ENCODE assay signal across 33 cellular contexts in genomic region chr3:127203024-127203423, GRCh38. TPM values are rescaled to one million over a fixed set of nuclear protein-coding genes. Genes with fewer than 3 reads are reported as not detected.
"Had no signal": no experiment of that assay in that cellular context is flagged by ENCODE, and none has a peak within 500 bp of the region (broad histone marks: within the 10 kb centered on the region; RNA-seq: fewer than 3 reads in every experiment).

No MANE protein-coding gene starts in this region.

- H3K27ac Mint-ChIP-seq: activated CD4-positive, alpha-beta memory T cell treated with anti-CD3 and anti-CD28 coated beads, Interleukin-2, amount 10 ng/mL, durations not matched to agents 7 days and 5 days; activated CD4-positive, alpha-beta T cell treated with anti-CD3 and anti-CD28 coated beads, Interleukin-2, amount 10 ng/mL, durations not matched to agents 7 days and 5 days; activated naive CD8-positive, alpha-beta T cell; activated T-helper 17 cell treated with anti-CD3 and anti-CD28 coated beads, Interleukin-2, amount 50 U/mL, for 72 hours; effector memory CD8-positive, alpha-beta T cell; WTC11 had no signal

- H3K36me3 ChIP-seq: brain microvascular endothelial cell, esophagus squamous epithelium, gastrocnemius medialis, heart left ventricle had no signal

- H3K9me3 Mint-ChIP-seq: activated CD4-positive, alpha-beta memory T cell treated with anti-CD3 and anti-CD28 coated beads, Interleukin-2, amount 10 ng/mL, durations not matched to agents 7 days and 5 days; activated CD4-positive, alpha-beta T cell treated with anti-CD3 and anti-CD28 coated beads, Interleukin-2, amount 10 ng/mL, durations not matched to agents 7 days and 5 days; effector memory CD8-positive, alpha-beta T cell had no signal

- H3K27ac ChIP-seq: brain microvascular endothelial cell, esophagus squamous epithelium, foreskin keratinocyte, gastrocnemius medialis, heart left ventricle had no signal

- ATAC-seq: activated T-cell treated with anti-CD3 and anti-CD28 coated beads, Interleukin-2, amount 50 U/mL, for 4 hours; activated T-helper 17 cell treated with anti-CD3 and anti-CD28 coated beads, Interleukin-2, amount 50 U/mL, for 72 hours; effector memory CD8-positive, alpha-beta T cell; foreskin keratinocyte; gastrocnemius medialis; heart left ventricle; WTC11 had no signal

- H3K9me3 ChIP-seq: esophagus squamous epithelium, gastrocnemius medialis had no signal

- FAIRE-seq: astrocyte, colon had no signal

- H3K4me1 ChIP-seq: esophagus squamous epithelium, foreskin keratinocyte, gastrocnemius medialis, heart left ventricle had no signal

- H3K4me3 Mint-ChIP-seq: activated CD4-positive, alpha-beta memory T cell treated with anti-CD3 and anti-CD28 coated beads, Interleukin-2, amount 10 ng/mL, durations not matched to agents 7 days and 5 days; activated CD4-positive, alpha-beta T cell treated with anti-CD3 and anti-CD28 coated beads, Interleukin-2, amount 10 ng/mL, durations not matched to agents 7 days and 5 days; activated naive CD8-positive, alpha-beta T cell; activated T-cell treated with anti-CD3 and anti-CD28 coated beads, Interleukin-2, amount 50 U/mL, for 4 hours; activated T-helper 17 cell treated with anti-CD3 and anti-CD28 coated beads, Interleukin-2, amount 50 U/mL, for 72 hours; effector memory CD8-positive, alpha-beta T cell; WTC11 had no signal

- H3K36me3 Mint-ChIP-seq: activated naive CD8-positive, alpha-beta T cell had no signal

- DNase-seq: activated CD4-positive, alpha-beta memory T cell treated with anti-CD3 and anti-CD28 coated beads, Interleukin-2, amount 10 ng/mL, durations not matched to agents 7 days and 5 days; activated CD4-positive, alpha-beta T cell treated with anti-CD3 and anti-CD28 coated beads for 1 hour; activated CD4-positive, alpha-beta T cell treated with anti-CD3 and anti-CD28 coated beads for 4 hours; activated CD4-positive, alpha-beta T cell treated with anti-CD3 and anti-CD28 coated beads, Interleukin-2, amount 10 ng/mL, durations not matched to agents 7 days and 5 days; activated CD4-positive, alpha-beta T cell treated with anti-CD3 and anti-CD28 coated beads, Interleukin-2, amount 50 U/mL, for 4 hours; activated CD8-positive, alpha-beta memory T cell treated with anti-CD3 and anti-CD28 coated beads for 24 hours; activated effector memory CD4-positive, alpha-beta T cell treated with Interleukin-2 at 50 U/mL for 16 hours; activated gamma-delta T cell treated with Interleukin-2 at 50 U/mL for 16 hours; activated naive CD4-positive, alpha-beta T cell treated with anti-CD3 and anti-CD28 coated beads, Interleukin-2, amount 50 U/mL, for 16 hours; activated naive CD4-positive, alpha-beta T cell treated with Interleukin-2 at 50 U/mL for 16 hours; activated T-cell treated with anti-CD3 and anti-CD28 coated beads, Interleukin-2, amount 50 U/mL, for 4 hours; amniotic stem cell; anterior cingulate cortex; brain microvascular endothelial cell; caudate nucleus; cortex of kidney; dermis blood vessel endothelial cell; effector CD4-positive, alpha-beta T cell; effector memory CD8-positive, alpha-beta T cell; esophagus squamous epithelium; foreskin keratinocyte; gastrocnemius medialis; glutamatergic neuron; heart left ventricle; T-helper 2 cell had no signal

- H3K4me1 Mint-ChIP-seq: activated CD4-positive, alpha-beta memory T cell treated with anti-CD3 and anti-CD28 coated beads, Interleukin-2, amount 10 ng/mL, durations not matched to agents 7 days and 5 days; activated CD4-positive, alpha-beta T cell treated with anti-CD3 and anti-CD28 coated beads, Interleukin-2, amount 10 ng/mL, durations not matched to agents 7 days and 5 days; activated T-helper 17 cell treated with anti-CD3 and anti-CD28 coated beads, Interleukin-2, amount 50 U/mL, for 72 hours; WTC11 had no signal

- H3K27me3 ChIP-seq: brain microvascular endothelial cell had no signal

- H3K4me3 ChIP-seq: esophagus squamous epithelium, gastrocnemius medialis, heart left ventricle had no signal

RNA-seq across cellular contexts. Expression of gene PRR23E, which starts 10.1 kb away (rescaled TPM):
- total RNA-seq: activated CD4-positive, alpha-beta memory T cell treated with anti-CD3 and anti-CD28 coated beads, Interleukin-2, amount 10 ng/mL, durations not matched to agents 7 days and 5 days; activated CD4-positive, alpha-beta T cell treated with anti-CD3 and anti-CD28 coated beads, Interleukin-2, amount 10 ng/mL, durations not matched to agents 7 days and 5 days; activated T-cell treated with anti-CD3 and anti-CD28 coated beads, Interleukin-2, amount 50 U/mL, for 4 hours; activated T-helper 17 cell treated with anti-CD3 and anti-CD28 coated beads, Interleukin-2, amount 50 U/mL, for 72 hours; astrocyte; chondrocyte; dermis blood vessel endothelial cell; esophagus squamous epithelium; foreskin keratinocyte; gastrocnemius medialis; heart left ventricle; T-helper 1 cell treated with Interleukin-12 subunit alpha and Interleukin-12 subunit beta and Interleukin-4 antibody, amounts not matched to agents 30 ng/mL and 1 ng/mL, for 36 hours; WTC11 had no signal
- polyA plus RNA-seq: esophagus, foreskin keratinocyte, heart left ventricle had no signal
